11 cellular contexts compared by ENCODE assay signal in genomic region chr10:80188713-80189112, GRCh38. TPM values are rescaled to one million over a fixed set of nuclear protein-coding genes. Genes with fewer than 3 reads are reported as not detected.
DNase-seq lines count a peak whose midpoint lies in the region; ATAC-seq and TF ChIP-seq lines count a peak whose summit lies in the region.
"Had no signal": no experiment of that assay in that cellular context is flagged by ENCODE, and none has a peak within 500 bp of the region (broad histone marks: within the 10 kb centered on the region; RNA-seq: fewer than 3 reads in every experiment).

No MANE protein-coding gene starts in this region.

- H3K27ac ChIP-seq in heart right ventricle: peak overlapping the region in 9 of 10 donors; percentile 14 to 82 (median 69)
- H3K27ac ChIP-seq in mucosa of rectum (ENCODE audit: low read depth in 2 of 2, low read length in 2 of 2): peak overlapping the region; percentile 89 to 94
- peak overlapping the region; percentile 33 for H3K27ac ChIP-seq in upper lobe of right lung

- no peaks in the 10 kb centered on the region for H3K27me3 Mint-ChIP-seq in activated T-helper 17 cell treated with anti-CD3 and anti-CD28 coated beads, Interleukin-2, amount 50 U/mL, for 72 hours

- H3K27me3 ChIP-seq in heart right ventricle (no peaks in the 10 kb centered on the region), mucosa of rectum (ENCODE audit: control insufficient read depth in 2 of 2, insufficient read depth in 2 of 2, low read length in 2 of 2) (no peaks in the 10 kb centered on the region), upper lobe of right lung (no peaks in the 10 kb centered on the region)
- H3K27me3 ChIP-seq: BE2C had no signal

- DNase-seq in heart right ventricle (no peak), Right ventricle myocardium inferior (ENCODE audit: missing footprints) (no peak), upper lobe of right lung (no peak), NCI-H2107 treated with DMSO at 0.1 percent for 48 hours (lab: John Stamatoyannopoulos, UW; ENCODE audit: unreplicated experiment) (no peak)
- DNase-seq: BE2C had no signal

- intact Hi-C loops in heart right ventricle (cut with DNase I): no loop called here
- intact Hi-C loops in Right ventricle myocardium inferior (cut with DNase I): no loop called here
- intact Hi-C loops in upper lobe of right lung (cut with DNase I): no loop called here

- ATAC-seq in heart right ventricle (no peak), Right ventricle myocardium inferior (no peak), upper lobe of right lung (no peak), GM21737 (IDR thresholded peaks at IDR 0.05; ENCODE audit: unreplicated experiment) (no peak), HG02981 (IDR thresholded peaks at IDR 0.05; ENCODE audit: unreplicated experiment) (no peak)
- ATAC-seq in activated T-helper 17 cell treated with anti-CD3 and anti-CD28 coated beads, Interleukin-2, amount 50 U/mL, for 72 hours (replicated peaks): no peak

- TF ChIP-seq CTCF in heart right ventricle (IDR thresholded peaks at IDR 0.05) (no peak), upper lobe of right lung (IDR thresholded peaks at IDR 0.05) (no peak)

- peak overlapping the region; percentile 79 for H3K4me3 Mint-ChIP-seq in activated T-helper 17 cell treated with anti-CD3 and anti-CD28 coated beads, Interleukin-2, amount 50 U/mL, for 72 hours
- H3K4me3 Mint-ChIP-seq: neural crest cell had no signal

- H3K9me3 ChIP-seq in heart right ventricle (peaks cover 0 to 8% (median 0%) of the 10 kb centered on the region in 11 donors), mucosa of rectum (ENCODE audit: control insufficient read depth in 2 of 2, low read length in 2 of 2) (no peaks in the 10 kb centered on the region), upper lobe of right lung (no peaks in the 10 kb centered on the region)
- H3K9me3 ChIP-seq: BE2C had no signal

- peak overlapping the region; percentile 91 for H3K27ac Mint-ChIP-seq in activated T-helper 17 cell treated with anti-CD3 and anti-CD28 coated beads, Interleukin-2, amount 50 U/mL, for 72 hours

- H3K4me3 ChIP-seq in heart right ventricle (no peak overlapping the region), mucosa of rectum (ENCODE audit: low read length in 2 of 2) (no peak overlapping the region), upper lobe of right lung (no peak overlapping the region)

- peaks cover 68% of the 10 kb centered on the region for H3K36me3 Mint-ChIP-seq in activated T-helper 17 cell treated with anti-CD3 and anti-CD28 coated beads, Interleukin-2, amount 50 U/mL, for 72 hours (ENCODE audit: low read depth)

- peak overlapping the region; percentile 43 to 62 for H3K9ac ChIP-seq in mucosa of rectum (ENCODE audit: low read depth in 1 of 2, low read length in 2 of 2)

- H3K9me3 Mint-ChIP-seq in activated T-helper 17 cell treated with anti-CD3 and anti-CD28 coated beads, Interleukin-2, amount 50 U/mL, for 72 hours: no peaks in the 10 kb centered on the region

- peaks cover 0 to 12% (median 0%) of the 10 kb centered on the region in 9 donors for H3K36me3 ChIP-seq in heart right ventricle
- peaks cover 0 to 2% of the 10 kb centered on the region in 2 donors for H3K36me3 ChIP-seq in mucosa of rectum (ENCODE audit: control insufficient read depth in 2 of 2, insufficient read depth in 2 of 2, low read length in 2 of 2)
- no peaks in the 10 kb centered on the region for H3K36me3 ChIP-seq in upper lobe of right lung
- H3K36me3 ChIP-seq: BE2C had no signal

- WGBS in heart right ventricle, 2 donors: 85 to 94% methylated on average over 9 of the region's 9 CpGs

- H3K4me1 ChIP-seq in heart right ventricle (peaks cover 28 to 97% (median 91%) of the 10 kb centered on the region in 9 donors), mucosa of rectum (ENCODE audit: control insufficient read depth in 2 of 2, insufficient read depth in 2 of 2, low read length in 2 of 2) (peaks cover 42 to 58% of the 10 kb centered on the region in 2 donors), upper lobe of right lung (peaks cover 80% of the 10 kb centered on the region)
- H3K4me1 ChIP-seq: BE2C had no signal

- H3K4me1 Mint-ChIP-seq in activated T-helper 17 cell treated with anti-CD3 and anti-CD28 coated beads, Interleukin-2, amount 50 U/mL, for 72 hours: peaks cover 71% of the 10 kb centered on the region
- H3K4me1 Mint-ChIP-seq: neural crest cell had no signal

RNA-seq across cellular contexts. Expression of gene ANXA11, which starts 16.6 kb away (rescaled TPM):
- total RNA-seq in heart right ventricle (100 to 1,000 TPM; 338 to 558 (median 422) TPM), Right ventricle myocardium inferior (420 TPM), upper lobe of right lung (287 TPM)
- 1,000 to 10,000 TPM in 1 of 2 donors, 100 to 1,000 TPM in 1; 160 to 1,089 TPM for polyA plus RNA-seq in heart right ventricle
- 100 to 1,000 TPM; 184 to 275 TPM for total RNA-seq in activated T-helper 17 cell treated with anti-CD3 and anti-CD28 coated beads, Interleukin-2, amount 50 U/mL, for 72 hours

RNA-seq across cellular contexts. Expression of gene PLAC9, which starts 56.2 kb away (rescaled TPM):
- total RNA-seq in heart right ventricle (10 to 100 TPM; 16.8 to 41.7 (median 26.8) TPM), Right ventricle myocardium inferior (45.2 TPM), upper lobe of right lung (24.1 TPM)
- 100 to 1,000 TPM in 1 of 2 donors, 10 to 100 TPM in 1; 63.7 to 129 TPM for polyA plus RNA-seq in heart right ventricle
- total RNA-seq in activated T-helper 17 cell treated with anti-CD3 and anti-CD28 coated beads, Interleukin-2, amount 50 U/mL, for 72 hours: not detected
- total RNA-seq: M059J had no signal

Comparison
In these comparisons a context has a peak if more than half of its experiments do, and no peak if none do; other contexts are left out.
1. H3K27ac ChIP-seq: peak in every context shown above with its lines; median percentile 92 in mucosa of rectum; 69 in heart right ventricle; 33 in upper lobe of right lung.
2. RNA of gene PLAC9, which starts 56.2 kb away (total RNA-seq): 45.2 TPM in Right ventricle myocardium inferior (single experiment), 16.8 to 41.7 TPM in heart right ventricle and 24.1 TPM in upper lobe of right lung (single experiment); not detected in activated T-helper 17 cell treated with anti-CD3 and anti-CD28 coated beads, Interleukin-2, amount 50 U/mL, for 72 hours; every median in the first group is over 10 times any median in the second.